In genomic region chr20:25408890-25409289, GRCh38 we compare ENCODE assay signal across 10 cellular contexts. TPM values are rescaled to one million over a fixed set of nuclear protein-coding genes. Genes with fewer than 3 reads are reported as not detected.
A peak's percentile ranks its signal among the peaks of the same experiment; 100 is the strongest.
DNase-seq lines count a peak whose midpoint lies in the region; TF ChIP-seq lines count a peak whose summit lies in the region.
"Had no signal": no experiment of that assay in that cellular context is flagged by ENCODE, and none has a peak within 500 bp of the region (broad histone marks: within the 10 kb centered on the region; RNA-seq: fewer than 3 reads in every experiment).

No MANE protein-coding gene starts in this region.

- no peaks in the 10 kb centered on the region for H3K27me3 ChIP-seq in hepatocyte
- H3K27me3 ChIP-seq in stomach: no peaks in the 10 kb centered on the region

- peaks cover 12% of the 10 kb centered on the region for H3K79me2 ChIP-seq in hepatocyte

- no peak overlapping the region for H3K27ac Mint-ChIP-seq in mesothelial cell of epicardium

- 91% methylated on average over 5 of the region's 5 CpGs for WGBS in hepatocyte (ENCODE audit: low lambda C conversion rate, missing lambda C conversion rate)
- 86 to 94% (median 90%) methylated on average over 5 of the region's 5 CpGs for WGBS in stomach, 5 donors

- CTCF ChIA-PET in HEK293 (lab: Yijun Ruan, JAX): no interaction called here

- H3K36me3 ChIP-seq in HEK293 (ENCODE audit: control insufficient read depth in 2 of 2, insufficient read depth in 1 of 2, low read length in 2 of 2): peaks cover 9 to 27% of the 10 kb centered on the region in 2 experiments; a peak in 2 of 3 replicates
- no peaks in the 10 kb centered on the region for H3K36me3 ChIP-seq in hepatocyte (replicated peaks; ENCODE audit: insufficient read depth, low read depth)
- no peaks in the 10 kb centered on the region for H3K36me3 ChIP-seq in stomach

- TF ChIP-seq CTCF in C4-2B (conservative IDR thresholded peaks at IDR 0.05) (no peak), HEK293 (tag by site-specific recombination; IDR thresholded peaks at IDR 0.05) (no peak), WI38 (IDR thresholded peaks at IDR 0.05; ENCODE audit: low read depth, low read length) (no peak), hepatocyte (IDR thresholded peaks at IDR 0.05; ENCODE audit: poor library complexity) (no peak), stomach (IDR thresholded peaks at IDR 0.05) (no peak), mesothelial cell of epicardium (IDR thresholded peaks at IDR 0.05; ENCODE audit: unreplicated experiment) (no peak)

- no peak overlapping the region for H3K4me3 Mint-ChIP-seq in mesothelial cell of epicardium

- no peak for TF ChIP-seq EP300 in stomach (IDR thresholded peaks at IDR 0.05)

- TF ChIP-seq POLR2A in stomach (IDR thresholded peaks at IDR 0.05): no peak

- peaks cover 5% of the 10 kb centered on the region for H3K36me3 Mint-ChIP-seq in mesothelial cell of epicardium

- peaks cover 8% of the 10 kb centered on the region for H3K9me3 Mint-ChIP-seq in mesothelial cell of epicardium

- H3K27me3 Mint-ChIP-seq in mesothelial cell of epicardium (ENCODE audit: low read depth): peaks cover 2% of the 10 kb centered on the region

- DNase-seq in hepatocyte (ENCODE audit: low spot score) (no peak), NCI-H1694 (lab: John Stamatoyannopoulos, UW) (no peak), NCI-H526 (lab: John Stamatoyannopoulos, UW) (no peak), stomach (no peak), mesothelial cell of epicardium (ENCODE audit: low spot score in 2 of 2, unreplicated experiment in 2 of 2) (no peak)
- DNase-seq: activated CD4-positive, alpha-beta T cell treated with anti-CD3 and anti-CD28 coated beads, Interleukin-2, amount 50 U/mL, for 4 hours; DMS79 treated with DMSO at 0.1 percent for 48 hours had no signal

- H3K9me2 ChIP-seq in hepatocyte (replicated peaks; ENCODE audit: insufficient read depth): no peaks in the 10 kb centered on the region

- POLR2A ChIA-PET in HEK293 (lab: Yijun Ruan, JAX): interaction anchor here (0.5 kb wide), 1 partner anchor 16 kb away, joined by 3 read pairs; no protein-coding TSS in a partner anchor

- H3K4me1 Mint-ChIP-seq in mesothelial cell of epicardium: peaks cover 18% of the 10 kb centered on the region

- H3K4me2 ChIP-seq in hepatocyte: peak overlapping the region; percentile 83

- intact Hi-C loops in stomach (cut with DNase I; ENCODE audit: low total_unique reads): no loop called here

- no peaks in the 10 kb centered on the region for H3K4me1 ChIP-seq in HEK293 (ENCODE audit: control insufficient read depth, insufficient read depth, low read length)
- peaks cover 7% of the 10 kb centered on the region for H3K4me1 ChIP-seq in hepatocyte (ENCODE audit: insufficient read depth)
- peaks cover 8 to 19% (median 11%) of the 10 kb centered on the region in 4 donors for H3K4me1 ChIP-seq in stomach

- no peak overlapping the region for H2AFZ ChIP-seq in hepatocyte

- H3K27ac ChIP-seq in C4-2B: peak overlapping the region; percentile 87
- H3K27ac ChIP-seq in HEK293 (ENCODE audit: extremely low read depth, low read depth, low read length): no peak overlapping the region
- no peak overlapping the region for H3K27ac ChIP-seq in hepatocyte
- H3K27ac ChIP-seq in stomach: no peak overlapping the region

- H3K4me3 ChIP-seq in HEK293 (ENCODE audit: low read depth, low read length): no peak overlapping the region
- H3K4me3 ChIP-seq in WI38 (ENCODE audit: low read depth, low read length): peak overlapping the region; percentile 89
- H3K4me3 ChIP-seq in hepatocyte: no peak overlapping the region
- H3K4me3 ChIP-seq in stomach: no peak overlapping the region

- H3K9me3 ChIP-seq in HEK293 (ENCODE audit: control insufficient read depth, insufficient read depth, low read depth, low read length) (no peaks in the 10 kb centered on the region), hepatocyte (ENCODE audit: low read depth) (no peaks in the 10 kb centered on the region), stomach (peaks cover 0 to 10% (median under 1%) of the 10 kb centered on the region in 4 donors)

- H4K20me1 ChIP-seq in hepatocyte (ENCODE audit: insufficient read depth, poor library complexity, severe bottlenecking): no peaks in the 10 kb centered on the region

TF ChIP-seq in HEK293, 187 proteins besides CTCF, POLR2A, EP300 and RAD21:
- no peak for TF ChIP-seq ZNF473 (tag by site-specific recombination; IDR thresholded peaks at IDR 0.05)
- 0 out of 2 replicates have a peak, but pooled peaks have one; percentile 45 for TF ChIP-seq ZNF600 (tag by site-specific recombination; IDR thresholded peaks at IDR 0.05)

RNA-seq across cellular contexts. Expression of gene GINS1, which starts 1.4 kb away (rescaled TPM):
- total RNA-seq in hepatocyte (4.9 and 6.5 TPM in 2 replicates), stomach (1 to 10 TPM in 4 of 5 donors, not detected in 1; 1.0 to 9.4 (median 6.8) TPM), mesothelial cell of epicardium (13.7 to 15.5 TPM (median 13.7 TPM) in 3 replicates)
- polyA plus RNA-seq in hepatocyte (3.5 and 7.6 TPM in 2 replicates), stomach (1 to 10 TPM; 1.1 to 2.8 (median 2.3) TPM)

RNA-seq across cellular contexts. Expression of gene ABHD12, which starts 18.3 kb away (rescaled TPM):
- total RNA-seq in hepatocyte (63.0 and 69.5 TPM in 2 replicates), stomach (10 to 100 TPM; 11.1 to 99.1 (median 53.1) TPM), mesothelial cell of epicardium (47.1 to 58.0 TPM (median 51.7 TPM) in 3 replicates)
- polyA plus RNA-seq in hepatocyte (150 and 187 TPM in 2 replicates), stomach (10 to 100 TPM; 34.2 to 37.1 (median 34.2) TPM)
